ENCODE assay signal across 3 cellular contexts in the genomic region with DNA sequence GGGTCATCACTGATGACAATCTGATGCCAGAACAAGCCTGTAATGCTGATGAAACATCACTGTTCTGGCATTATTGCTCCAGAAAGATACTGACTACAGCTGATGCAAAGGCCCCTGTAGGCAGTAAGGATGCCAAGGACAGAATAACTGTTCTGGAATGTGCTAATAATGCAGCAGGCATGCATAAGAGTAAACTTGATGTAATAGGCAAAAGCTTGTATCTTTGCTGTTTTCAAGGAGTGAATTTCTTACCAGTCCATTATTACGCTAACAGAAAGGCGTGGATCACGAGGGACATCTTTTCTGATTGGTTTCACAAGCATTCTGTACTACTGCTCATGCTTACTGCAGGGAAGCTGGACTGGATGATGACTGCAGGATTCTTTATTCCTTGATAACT.
TF ChIP-seq lines count a peak whose summit lies in the region.

No MANE protein-coding gene starts in this region.

TF ChIP-seq in A549, 52 proteins besides CTCF, POLR2A, EP300 and RAD21:
- 0 out of 2 replicates have a peak, but pooled peaks have one; percentile 18 for TF ChIP-seq GATA3 (IDR thresholded peaks at IDR 0.05; ENCODE audit: borderline replicate concordance)
- no peak for TF ChIP-seq JUNB (IDR thresholded peaks at IDR 0.05)
- TF ChIP-seq, protein P1, sequence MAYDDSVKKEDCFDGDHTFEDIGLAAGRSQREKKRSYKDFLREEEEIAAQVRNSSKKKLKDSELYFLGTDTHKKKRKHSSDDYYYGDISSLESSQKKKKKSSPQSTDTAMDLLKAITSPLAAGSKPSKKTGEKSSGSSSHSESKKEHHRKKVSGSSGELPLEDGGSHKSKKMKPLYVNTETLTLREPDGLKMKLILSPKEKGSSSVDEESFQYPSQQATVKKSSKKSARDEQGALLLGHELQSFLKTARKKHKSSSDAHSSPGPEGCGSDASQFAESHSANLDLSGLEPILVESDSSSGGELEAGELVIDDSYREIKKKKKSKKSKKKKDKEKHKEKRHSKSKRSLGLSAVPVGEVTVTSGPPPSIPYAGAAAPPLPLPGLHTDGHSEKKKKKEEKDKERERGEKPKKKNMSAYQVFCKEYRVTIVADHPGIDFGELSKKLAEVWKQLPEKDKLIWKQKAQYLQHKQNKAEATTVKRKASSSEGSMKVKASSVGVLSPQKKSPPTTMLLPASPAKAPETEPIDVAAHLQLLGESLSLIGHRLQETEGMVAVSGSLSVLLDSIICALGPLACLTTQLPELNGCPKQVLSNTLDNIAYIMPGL (CRISPR knock-in tag; IDR thresholded peaks at IDR 0.05; ENCODE audit: borderline replicate concordance) = no peak
- TF ChIP-seq ESRRA (IDR thresholded peaks at IDR 0.05; ENCODE audit: borderline replicate concordance, low read length) = no peak
- 0 out of 5 replicates have a peak, but pooled peaks of 1 of the 2 experiments have one; percentile 10 for TF ChIP-seq JUN (IDR thresholded peaks at IDR 0.05)
- TF ChIP-seq MAFK (IDR thresholded peaks at IDR 0.05; ENCODE audit: partially characterized antibody) = no peak
- no peak for TF ChIP-seq FOSL2 (IDR thresholded peaks at IDR 0.05)
- TF ChIP-seq FOSL2 (CRISPR knock-in tag; IDR thresholded peaks at IDR 0.05) = peak; percentile 39; the same call in 1 of the 2 replicates
- no peak for TF ChIP-seq NR3C1 (IDR thresholded peaks at IDR 0.05)
- TF ChIP-seq TFCP2L1 (CRISPR knock-in tag; IDR thresholded peaks at IDR 0.05) = no peak
- no peak for TF ChIP-seq NFE2L2 (conservative IDR thresholded peaks at IDR 0.05; ENCODE audit: low read length)
- TF ChIP-seq HDAC2 (IDR thresholded peaks at IDR 0.05) = no peak

TF ChIP-seq in IMR-90, 13 proteins besides CTCF, POLR2A, EP300 and RAD21:
- peak; percentile 73 for TF ChIP-seq RFX5 (IDR thresholded peaks at IDR 0.05; ENCODE audit: low read depth, low read length)
- no peak for TF ChIP-seq NFE2L2 (IDR thresholded peaks at IDR 0.05; ENCODE audit: low read depth, low read length)
- TF ChIP-seq CEBPB (IDR thresholded peaks at IDR 0.05; ENCODE audit: low read depth, low read length) = peak; percentile 95
- TF ChIP-seq MAFK (IDR thresholded peaks at IDR 0.05; ENCODE audit: low read depth, low read length) = peak; percentile 74
- TF ChIP-seq, protein P2, sequence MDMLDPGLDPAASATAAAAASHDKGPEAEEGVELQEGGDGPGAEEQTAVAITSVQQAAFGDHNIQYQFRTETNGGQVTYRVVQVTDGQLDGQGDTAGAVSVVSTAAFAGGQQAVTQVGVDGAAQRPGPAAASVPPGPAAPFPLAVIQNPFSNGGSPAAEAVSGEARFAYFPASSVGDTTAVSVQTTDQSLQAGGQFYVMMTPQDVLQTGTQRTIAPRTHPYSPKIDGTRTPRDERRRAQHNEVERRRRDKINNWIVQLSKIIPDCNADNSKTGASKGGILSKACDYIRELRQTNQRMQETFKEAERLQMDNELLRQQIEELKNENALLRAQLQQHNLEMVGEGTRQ (IDR thresholded peaks at IDR 0.05; ENCODE audit: low read depth, low read length) = peak; percentile 73
- TF ChIP-seq, protein P3, sequence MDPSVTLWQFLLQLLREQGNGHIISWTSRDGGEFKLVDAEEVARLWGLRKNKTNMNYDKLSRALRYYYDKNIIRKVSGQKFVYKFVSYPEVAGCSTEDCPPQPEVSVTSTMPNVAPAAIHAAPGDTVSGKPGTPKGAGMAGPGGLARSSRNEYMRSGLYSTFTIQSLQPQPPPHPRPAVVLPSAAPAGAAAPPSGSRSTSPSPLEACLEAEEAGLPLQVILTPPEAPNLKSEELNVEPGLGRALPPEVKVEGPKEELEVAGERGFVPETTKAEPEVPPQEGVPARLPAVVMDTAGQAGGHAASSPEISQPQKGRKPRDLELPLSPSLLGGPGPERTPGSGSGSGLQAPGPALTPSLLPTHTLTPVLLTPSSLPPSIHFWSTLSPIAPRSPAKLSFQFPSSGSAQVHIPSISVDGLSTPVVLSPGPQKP (IDR thresholded peaks at IDR 0.05; ENCODE audit: borderline replicate concordance, low read depth, low read length) = no peak
- peak; percentile 68 for TF ChIP-seq RCOR1 (IDR thresholded peaks at IDR 0.05; ENCODE audit: insufficient replicate concordance, low read length)
- TF ChIP-seq BHLHE40 (IDR thresholded peaks at IDR 0.05; ENCODE audit: low read depth, low read length) = peak; percentile 50
- TF ChIP-seq MXI1 (IDR thresholded peaks at IDR 0.05; ENCODE audit: borderline replicate concordance, low read depth, low read length) = no peak
- 0 out of 2 replicates have a peak, but pooled peaks have one; percentile 34 for TF ChIP-seq MAZ (IDR thresholded peaks at IDR 0.05; ENCODE audit: borderline replicate concordance, low read depth, low read length)
- TF ChIP-seq FOS (IDR thresholded peaks at IDR 0.05; ENCODE audit: low read depth, low read length) = peak; percentile 78
- TF ChIP-seq SMC3 (IDR thresholded peaks at IDR 0.05; ENCODE audit: low read depth, low read length) = no peak
- TF ChIP-seq CHD1 (IDR thresholded peaks at IDR 0.05; ENCODE audit: low read depth, low read length) = no peak; the same call in 1 of the 2 replicates

TF ChIP-seq in HepG2, 621 proteins besides CTCF, POLR2A, EP300 and RAD21:
- TF ChIP-seq, protein P4, sequence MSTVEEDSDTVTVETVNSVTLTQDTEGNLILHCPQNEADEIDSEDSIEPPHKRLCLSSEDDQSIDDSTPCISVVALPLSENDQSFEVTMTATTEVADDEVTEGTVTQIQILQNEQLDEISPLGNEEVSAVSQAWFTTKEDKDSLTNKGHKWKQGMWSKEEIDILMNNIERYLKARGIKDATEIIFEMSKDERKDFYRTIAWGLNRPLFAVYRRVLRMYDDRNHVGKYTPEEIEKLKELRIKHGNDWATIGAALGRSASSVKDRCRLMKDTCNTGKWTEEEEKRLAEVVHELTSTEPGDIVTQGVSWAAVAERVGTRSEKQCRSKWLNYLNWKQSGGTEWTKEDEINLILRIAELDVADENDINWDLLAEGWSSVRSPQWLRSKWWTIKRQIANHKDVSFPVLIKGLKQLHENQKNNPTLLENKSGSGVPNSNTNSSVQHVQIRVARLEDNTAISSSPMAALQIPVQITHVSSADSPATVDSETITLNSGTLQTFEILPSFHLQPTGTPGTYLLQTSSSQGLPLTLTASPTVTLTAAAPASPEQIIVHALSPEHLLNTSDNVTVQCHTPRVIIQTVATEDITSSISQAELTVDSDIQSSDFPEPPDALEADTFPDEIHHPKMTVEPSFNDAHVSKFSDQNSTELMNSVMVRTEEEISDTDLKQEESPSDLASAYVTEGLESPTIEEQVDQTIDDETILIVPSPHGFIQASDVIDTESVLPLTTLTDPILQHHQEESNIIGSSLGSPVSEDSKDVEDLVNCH (CRISPR knock-in tag; IDR thresholded peaks at IDR 0.05) = no peak
- TF ChIP-seq ZNF260 (CRISPR knock-in tag; IDR thresholded peaks at IDR 0.05; ENCODE audit: borderline replicate concordance, low read depth) = no peak
- TF ChIP-seq ZNF296 (CRISPR knock-in tag; conservative IDR thresholded peaks at IDR 0.05) = no peak
- no peak for TF ChIP-seq ZNF17 (CRISPR knock-in tag; IDR thresholded peaks at IDR 0.05)
- TF ChIP-seq, protein P5, sequence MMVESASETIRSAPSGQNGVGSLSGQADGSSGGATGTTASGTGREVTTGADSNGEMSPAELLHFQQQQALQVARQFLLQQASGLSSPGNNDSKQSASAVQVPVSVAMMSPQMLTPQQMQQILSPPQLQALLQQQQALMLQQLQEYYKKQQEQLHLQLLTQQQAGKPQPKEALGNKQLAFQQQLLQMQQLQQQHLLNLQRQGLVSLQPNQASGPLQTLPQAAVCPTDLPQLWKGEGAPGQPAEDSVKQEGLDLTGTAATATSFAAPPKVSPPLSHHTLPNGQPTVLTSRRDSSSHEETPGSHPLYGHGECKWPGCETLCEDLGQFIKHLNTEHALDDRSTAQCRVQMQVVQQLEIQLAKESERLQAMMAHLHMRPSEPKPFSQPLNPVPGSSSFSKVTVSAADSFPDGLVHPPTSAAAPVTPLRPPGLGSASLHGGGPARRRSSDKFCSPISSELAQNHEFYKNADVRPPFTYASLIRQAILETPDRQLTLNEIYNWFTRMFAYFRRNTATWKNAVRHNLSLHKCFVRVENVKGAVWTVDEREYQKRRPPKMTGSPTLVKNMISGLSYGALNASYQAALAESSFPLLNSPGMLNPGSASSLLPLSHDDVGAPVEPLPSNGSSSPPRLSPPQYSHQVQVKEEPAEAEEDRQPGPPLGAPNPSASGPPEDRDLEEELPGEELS (CRISPR knock-in tag; IDR thresholded peaks at IDR 0.05) = no peak
- TF ChIP-seq YEATS2 (CRISPR knock-in tag; IDR thresholded peaks at IDR 0.05; ENCODE audit: borderline replicate concordance) = no peak
- TF ChIP-seq KAT7 (CRISPR knock-in tag; IDR thresholded peaks at IDR 0.05; ENCODE audit: borderline replicate concordance) = no peak
